8 cellular contexts compared by ENCODE assay signal in genomic region chr4:112517067-112517588, GRCh38. TPM values are rescaled to one million over a fixed set of nuclear protein-coding genes. Genes with fewer than 3 reads are reported as not detected.
DNase-seq lines count a peak whose midpoint lies in the region; ATAC-seq and TF ChIP-seq lines count a peak whose summit lies in the region.

No MANE protein-coding gene starts in this region.

- peaks cover 74% of the 10 kb centered on the region for H3K4me1 Mint-ChIP-seq in activated naive CD4-positive, alpha-beta T cell treated with anti-CD3 and anti-CD28 coated beads, Interleukin-2, amount 10 ng/mL, durations not matched to agents 7 days and 5 days
- peaks cover 47% of the 10 kb centered on the region for H3K4me1 Mint-ChIP-seq in activated CD8-positive, alpha-beta T cell treated with anti-CD3 and anti-CD28 coated beads for 36 hours (ENCODE audit: low read depth)
- peaks cover 62% of the 10 kb centered on the region for H3K4me1 Mint-ChIP-seq in neural crest cell

- peak overlapping the region; percentile 65 for H3K4me3 Mint-ChIP-seq in activated naive CD4-positive, alpha-beta T cell treated with anti-CD3 and anti-CD28 coated beads, Interleukin-2, amount 10 ng/mL, durations not matched to agents 7 days and 5 days
- peak overlapping the region; percentile 49 for H3K4me3 Mint-ChIP-seq in activated CD8-positive, alpha-beta T cell treated with anti-CD3 and anti-CD28 coated beads for 36 hours
- peak overlapping the region; percentile 74 for H3K4me3 Mint-ChIP-seq in neural crest cell

- DNase-seq in activated naive CD4-positive, alpha-beta T cell treated with anti-CD3 and anti-CD28 coated beads, Interleukin-2, amount 10 ng/mL, durations not matched to agents 7 days and 5 days: peak; percentile 33
- DNase-seq in activated naive CD4-positive, alpha-beta T cell treated with Interleukin-2 at 50 U/mL for 16 hours: no peak
- peak; percentile 54 for DNase-seq in activated CD8-positive, alpha-beta T cell treated with anti-CD3 and anti-CD28 coated beads for 36 hours
- peak; percentile 19 for DNase-seq in neural crest cell (ENCODE audit: low read depth, low spot score)
- no peak for DNase-seq in GOT3 (lab: John Stamatoyannopoulos, UW)
- no peak for DNase-seq in NCI-H2171 treated with DMSO at 0.1 percent for 48 hours (lab: John Stamatoyannopoulos, UW)

- no peak for TF ChIP-seq CTCF in activated CD8-positive, alpha-beta T cell treated with anti-CD3 and anti-CD28 coated beads for 36 hours (IDR thresholded peaks at IDR 0.05)
- no peak for TF ChIP-seq CTCF in neural crest cell (conservative IDR thresholded peaks at IDR 0.05)

- POLR2A ChIA-PET in activated CD8-positive, alpha-beta T cell treated with anti-CD3 and anti-CD28 coated beads for 36 hours (lab: Charles Lee): no interaction called here

- ATAC-seq in HG02840 (IDR thresholded peaks at IDR 0.05; ENCODE audit: low FRiP score, unreplicated experiment): peak; percentile 17
- ATAC-seq in activated CD8-positive, alpha-beta T cell treated with anti-CD3 and anti-CD28 coated beads for 36 hours: no peak
- no peak for ATAC-seq in HG03521 (IDR thresholded peaks at IDR 0.05; ENCODE audit: unreplicated experiment)

- peaks cover 96% of the 10 kb centered on the region for H3K27me3 Mint-ChIP-seq in activated naive CD4-positive, alpha-beta T cell treated with anti-CD3 and anti-CD28 coated beads, Interleukin-2, amount 10 ng/mL, durations not matched to agents 7 days and 5 days
- H3K27me3 Mint-ChIP-seq in activated CD8-positive, alpha-beta T cell treated with anti-CD3 and anti-CD28 coated beads for 36 hours: peaks cover 86% of the 10 kb centered on the region
- peaks cover 98% of the 10 kb centered on the region for H3K27me3 Mint-ChIP-seq in neural crest cell (ENCODE audit: low read depth)

- no peak overlapping the region for H3K27ac Mint-ChIP-seq in activated naive CD4-positive, alpha-beta T cell treated with anti-CD3 and anti-CD28 coated beads, Interleukin-2, amount 10 ng/mL, durations not matched to agents 7 days and 5 days
- H3K27ac Mint-ChIP-seq in activated CD8-positive, alpha-beta T cell treated with anti-CD3 and anti-CD28 coated beads for 36 hours: no peak overlapping the region
- no peak overlapping the region for H3K27ac Mint-ChIP-seq in neural crest cell (ENCODE audit: unreplicated experiment)

- peaks cover 3% of the 10 kb centered on the region for H3K9me3 Mint-ChIP-seq in activated naive CD4-positive, alpha-beta T cell treated with anti-CD3 and anti-CD28 coated beads, Interleukin-2, amount 10 ng/mL, durations not matched to agents 7 days and 5 days
- peaks cover 1% of the 10 kb centered on the region for H3K9me3 Mint-ChIP-seq in activated CD8-positive, alpha-beta T cell treated with anti-CD3 and anti-CD28 coated beads for 36 hours
- H3K9me3 Mint-ChIP-seq in neural crest cell: no peaks in the 10 kb centered on the region

- CTCF ChIA-PET in activated naive CD4-positive, alpha-beta T cell treated with anti-CD3 and anti-CD28 coated beads, Interleukin-2, amount 10 ng/mL, durations not matched to agents 7 days and 5 days (lab: Charles Lee): interaction anchor here (0.9 to 2.3 kb wide), 6 partner anchors 8 to 303 kb away, joined by 3 to 6 read pairs (median 4); no protein-coding TSS in a partner anchor
- CTCF ChIA-PET in activated CD8-positive, alpha-beta T cell treated with anti-CD3 and anti-CD28 coated beads for 36 hours (lab: Charles Lee): interaction anchor here (0.9 to 3.7 kb wide), 4 partner anchors 8 to 418 kb away, joined by 3 to 16 read pairs (median 9); no protein-coding TSS in a partner anchor

- H3K36me3 Mint-ChIP-seq in activated naive CD4-positive, alpha-beta T cell treated with anti-CD3 and anti-CD28 coated beads, Interleukin-2, amount 10 ng/mL, durations not matched to agents 7 days and 5 days: peaks cover 7% of the 10 kb centered on the region
- H3K36me3 Mint-ChIP-seq in activated CD8-positive, alpha-beta T cell treated with anti-CD3 and anti-CD28 coated beads for 36 hours (ENCODE audit: low read depth): peaks cover 2% of the 10 kb centered on the region
- H3K36me3 Mint-ChIP-seq in neural crest cell (ENCODE audit: low read depth): no peaks in the 10 kb centered on the region

- intact Hi-C loops in activated CD8-positive, alpha-beta T cell treated with anti-CD3 and anti-CD28 coated beads for 36 hours (cut with micrococcal nuclease): loop anchor here (10.0 kb wide), 1 partner anchor 1882 kb away; no protein-coding TSS in a partner anchor

RNA-seq across cellular contexts. Expression of gene NEUROG2, which starts 1.1 kb away (rescaled TPM):
- under 1 TPM; 0.13 to 0.16 TPM for total RNA-seq in activated CD8-positive, alpha-beta T cell treated with anti-CD3 and anti-CD28 coated beads for 36 hours
- total RNA-seq in neural crest cell: 4.1 and 4.2 TPM in 2 replicates

Comparison
In these comparisons a context has a peak if more than half of its experiments do, and no peak if none do; other contexts are left out.
1. DNase-seq: peak in activated naive CD4-positive, alpha-beta T cell treated with anti-CD3 and anti-CD28 coated beads, Interleukin-2, amount 10 ng/mL, durations not matched to agents 7 days and 5 days (single experiment), activated CD8-positive, alpha-beta T cell treated with anti-CD3 and anti-CD28 coated beads for 36 hours (single experiment) and neural crest cell (single experiment); none in activated naive CD4-positive, alpha-beta T cell treated with Interleukin-2 at 50 U/mL for 16 hours (single experiment), GOT3 (single experiment) and NCI-H2171 treated with DMSO at 0.1 percent for 48 hours (single experiment).
2. Peak in every context shown above with its lines, with median percentiles within 50 percentile points of each other: H3K4me3 Mint-ChIP-seq.